1 cellular context compared by ENCODE assay signal in genomic region chr7:95899919-95900513, GRCh38.
TF ChIP-seq lines count a peak whose summit lies in the region.

No MANE protein-coding gene starts in this region.

TF ChIP-seq in WTC11, 78 proteins besides CTCF, POLR2A, EP300 and RAD21 (continued from another document):
- TF ChIP-seq TEAD4 (CRISPR knock-in tag; IDR thresholded peaks at IDR 0.05): no peak
